In genomic region chr7:75951506-75951905, GRCh38 we compare ENCODE assay signal across 9 cellular contexts. TPM values are rescaled to one million over a fixed set of nuclear protein-coding genes. Genes with fewer than 3 reads are reported as not detected.
DNase-seq lines count a peak whose midpoint lies in the region; ATAC-seq and TF ChIP-seq lines count a peak whose summit lies in the region.
"Had no signal": no experiment of that assay in that cellular context is flagged by ENCODE, and none has a peak within 500 bp of the region (broad histone marks: within the 10 kb centered on the region; RNA-seq: fewer than 3 reads in every experiment).

No MANE protein-coding gene starts in this region.

- TF ChIP-seq CTCF in adrenal gland (IDR thresholded peaks at IDR 0.05) (no peak), right atrium auricular region (IDR thresholded peaks at IDR 0.05) (no peak), smooth muscle cell (IDR thresholded peaks at IDR 0.05; ENCODE audit: borderline replicate concordance, insufficient read depth, poor library complexity, severe bottlenecking) (no peak), BE2C (IDR thresholded peaks at IDR 0.05; ENCODE audit: low read depth, low read length) (no peak)

- intact Hi-C loops in adrenal gland (cut with DNase I), result no loop called here

- no peaks in the 10 kb centered on the region for H3K27me3 ChIP-seq in adrenal gland
- H3K27me3 ChIP-seq in right atrium auricular region, result no peaks in the 10 kb centered on the region
- H3K27me3 ChIP-seq in smooth muscle cell (ENCODE audit: low read depth), result no peaks in the 10 kb centered on the region
- H3K27me3 ChIP-seq in BE2C, result no peaks in the 10 kb centered on the region

- no peaks in the 10 kb centered on the region for H3F3A ChIP-seq in smooth muscle cell (ENCODE audit: low read depth)

- H3K27ac ChIP-seq in adrenal gland (peak overlapping the region; percentile 74 to 89 (median 88)), right atrium auricular region (peak overlapping the region; percentile 71 to 77), smooth muscle cell (ENCODE audit: low read depth) (peak overlapping the region; percentile 29)

- peaks cover 21 to 68% of the 10 kb centered on the region in 2 donors for H3K4me1 ChIP-seq in adrenal gland (replicated peaks in 1 of 2)
- peaks cover 0 to 34% of the 10 kb centered on the region in 2 donors for H3K4me1 ChIP-seq in right atrium auricular region
- no peaks in the 10 kb centered on the region for H3K4me1 ChIP-seq in smooth muscle cell (ENCODE audit: low read depth)
- no peaks in the 10 kb centered on the region for H3K4me1 ChIP-seq in BE2C

- DNase-seq in HuH-7 (ENCODE audit: low spot score), result peak; percentile 41
- peak in 6 of 7 donors; percentile 69 to 88 (median 82) for DNase-seq in adrenal gland
- peak; percentile 70 for DNase-seq in right atrium auricular region (ENCODE audit: low spot score)
- no peak for DNase-seq in smooth muscle cell (lab: John Stamatoyannopoulos, UW; ENCODE audit: unreplicated experiment)
- no peak for DNase-seq in NCI-H128 (lab: John Stamatoyannopoulos, UW; ENCODE audit: unreplicated experiment)
- no peak for DNase-seq in NCI-H510A (lab: John Stamatoyannopoulos, UW)
- no peak for DNase-seq in BE2C
- DNase-seq: naive thymus-derived CD8-positive, alpha-beta T cell had no signal

- TF ChIP-seq POLR2A in adrenal gland (IDR thresholded peaks at IDR 0.05), result peak in 1 of 2 donors; percentile 22

- H3K4me3 ChIP-seq in adrenal gland (no peak overlapping the region), right atrium auricular region (no peak overlapping the region), smooth muscle cell (no peak overlapping the region), BE2C (ENCODE audit: low read depth, low read length) (no peak overlapping the region)

- peaks cover 4% of the 10 kb centered on the region for H3K79me2 ChIP-seq in smooth muscle cell (ENCODE audit: low read depth)

- no peak overlapping the region for H3K9ac ChIP-seq in smooth muscle cell (ENCODE audit: low read depth)

- peaks cover 11% of the 10 kb centered on the region for H4K20me1 ChIP-seq in smooth muscle cell (ENCODE audit: low read depth)

- peaks cover 0 to 37% of the 10 kb centered on the region in 2 donors for H3K36me3 ChIP-seq in adrenal gland (replicated peaks in 1 of 2)
- peaks cover 22% of the 10 kb centered on the region for H3K36me3 ChIP-seq in right atrium auricular region
- H3K36me3 ChIP-seq in smooth muscle cell (ENCODE audit: low read depth), result no peaks in the 10 kb centered on the region
- H3K36me3 ChIP-seq in BE2C, result no peaks in the 10 kb centered on the region

- ATAC-seq in GM19328 (IDR thresholded peaks at IDR 0.05; ENCODE audit: unreplicated experiment), result no peak
- ATAC-seq: naive thymus-derived CD8-positive, alpha-beta T cell had no signal

- no peak overlapping the region for H3K4me2 ChIP-seq in smooth muscle cell

- 29 to 49% (median 41%) methylated on average over 3 to 5 of the region's 5 CpGs for WGBS in adrenal gland, 4 donors
- WGBS in smooth muscle cell (ENCODE audit: low lambda C conversion rate), result 47% methylated on average over 5 of the region's 5 CpGs

- H2AFZ ChIP-seq in smooth muscle cell (ENCODE audit: low read depth), result no peak overlapping the region

- H3K9me3 ChIP-seq in adrenal gland (replicated peaks in 1 of 3), result no peaks in the 10 kb centered on the region
- H3K9me3 ChIP-seq in right atrium auricular region, result no peaks in the 10 kb centered on the region
- no peaks in the 10 kb centered on the region for H3K9me3 ChIP-seq in smooth muscle cell (replicated peaks; ENCODE audit: low read depth)
- H3K9me3 ChIP-seq in BE2C, result no peaks in the 10 kb centered on the region

RNA-seq across cellular contexts. Expression of gene POR, which starts 36.6 kb away (rescaled TPM):
- total RNA-seq in adrenal gland (1,000 to 10,000 TPM in 1 of 8 donors, 100 to 1,000 TPM in 7; 268 to 1,301 (median 582) TPM), right atrium auricular region (10 to 100 TPM; 53.4 to 85.3 TPM), smooth muscle cell (28.3 and 46.7 TPM in 2 replicates)
- polyA plus RNA-seq in adrenal gland (100 to 1,000 TPM; 442 to 981 (median 731) TPM), smooth muscle cell (52.7 and 63.4 TPM in 2 replicates)
- 85.5 TPM for polyA plus RNA-seq in BE2C (2012; ENCODE audit: insufficient read depth, insufficient read length, low read depth)

RNA-seq across cellular contexts. Expression of gene TMEM120A, which starts 42.9 kb away (rescaled TPM):
- total RNA-seq in adrenal gland, result 100 to 1,000 TPM in 4 of 8 donors, 10 to 100 TPM in 4; 51.4 to 277 (median 113) TPM
- polyA plus RNA-seq in adrenal gland, result 100 to 1,000 TPM; 197 to 260 (median 227) TPM
- total RNA-seq in right atrium auricular region, result 10 to 100 TPM; 35.3 to 50.0 TPM
- total RNA-seq in smooth muscle cell, result 20.3 and 42.9 TPM in 2 replicates
- 37.2 and 45.5 TPM in 2 replicates for polyA plus RNA-seq in smooth muscle cell
- 24.0 TPM for polyA plus RNA-seq in BE2C (2012; ENCODE audit: insufficient read depth, insufficient read length, low read depth)

Comparison
In these comparisons a context has a peak if more than half of its experiments do, and no peak if none do; other contexts are left out.
1. DNase-seq: peak in HuH-7 (single experiment), adrenal gland (6 of 7) and right atrium auricular region (single experiment); none in smooth muscle cell (single experiment), NCI-H128 (single experiment), NCI-H510A (single experiment) and BE2C (single experiment).
2. H3K27ac ChIP-seq: peak in every context shown above with its lines; median percentile 88 in adrenal gland; 74 in right atrium auricular region; 29 in smooth muscle cell.